ENCODE assay signal across 8 cellular contexts in the genomic region with DNA sequence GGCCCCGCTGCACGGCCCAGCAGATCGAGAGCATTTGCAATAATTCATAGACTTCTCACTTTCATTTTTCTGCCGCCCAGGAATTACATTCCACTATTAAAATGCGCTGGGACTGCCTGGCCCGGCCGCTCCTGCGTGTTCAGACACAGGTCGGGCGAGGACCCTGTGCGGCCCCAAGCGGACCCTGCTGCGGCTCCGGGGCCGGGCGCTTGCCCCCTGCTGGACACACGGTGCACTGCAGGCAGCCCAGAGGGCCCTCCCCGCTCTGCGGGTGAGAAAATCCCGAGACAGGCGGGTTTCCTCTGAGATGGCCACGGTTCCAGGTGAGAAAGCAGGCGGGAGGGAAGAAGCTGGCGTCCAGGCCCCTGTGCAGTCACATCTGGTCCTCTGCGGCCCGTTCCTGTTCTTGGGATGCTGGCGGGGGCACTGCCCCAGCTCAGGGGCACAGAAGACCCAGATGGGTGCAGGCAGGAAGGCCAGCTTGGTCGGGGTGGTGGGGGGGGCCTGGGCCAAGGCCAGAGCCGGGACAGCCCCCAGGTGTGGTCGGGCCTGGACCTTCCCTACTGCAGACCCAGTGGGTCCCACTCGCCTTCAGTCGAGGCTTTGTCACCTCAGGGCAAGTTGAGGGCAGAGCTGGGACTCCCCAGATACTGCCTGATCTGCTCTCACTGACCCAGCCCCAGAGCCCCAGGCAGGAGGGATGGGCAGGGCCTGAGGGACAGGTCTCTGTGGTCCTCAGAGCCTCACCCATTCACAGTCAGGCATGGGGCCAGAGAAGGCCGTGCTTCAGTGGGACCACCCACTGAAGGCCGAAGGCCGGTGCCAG.
DNase-seq lines count a peak whose midpoint lies in the region; ATAC-seq, FAIRE-seq and TF ChIP-seq lines count a peak whose summit lies in the region.
"Not testable (repeated sequence)": the region's sequence is repeated elsewhere in the genome, so short reads cannot be mapped to it uniquely, and the experiment has no call there.

No MANE protein-coding gene starts in this region.

- H3K36me3 ChIP-seq in GM06990 (ENCODE audit: control insufficient read depth, insufficient read depth, low read length); endodermal cell (ENCODE audit: control insufficient read depth, insufficient read depth, low read length); right lobe of liver; upper lobe of right lung: not testable (repeated sequence)

- H3K27ac Mint-ChIP-seq in activated T-helper 17 cell treated with anti-CD3 and anti-CD28 coated beads, Interleukin-2, amount 50 U/mL, for 72 hours; endodermal cell: not testable (repeated sequence)

- WGBS in endodermal cell (ENCODE audit: insufficient coverage in 1 of 2, insufficient read length in 1 of 2), 2 experiments: 39 to 58% methylated on average over 12 to 35 of the region's 35 CpGs
- 6% methylated on average over 18 of the region's 35 CpGs for WGBS in right lobe of liver (ENCODE audit: insufficient coverage, low coverage, low lambda C conversion rate, missing lambda C conversion rate)

- not testable (repeated sequence) for FAIRE-seq in HTR-8/SVneo (lab: Jason Lieb, UNC)

- ATAC-seq in activated T-helper 17 cell treated with anti-CD3 and anti-CD28 coated beads, Interleukin-2, amount 50 U/mL, for 72 hours (replicated peaks): peak; percentile 86
- ATAC-seq in right lobe of liver (peak; percentile 74 to 88 (median 87)), upper lobe of right lung (peak; percentile 86)

- not testable (repeated sequence) for TF ChIP-seq POLR2A in right lobe of liver (IDR thresholded peaks at IDR 0.05)

- peaks cover 12% of the 10 kb centered on the region for H3K27me3 Mint-ChIP-seq in activated T-helper 17 cell treated with anti-CD3 and anti-CD28 coated beads, Interleukin-2, amount 50 U/mL, for 72 hours
- not testable (repeated sequence) for H3K27me3 Mint-ChIP-seq in endodermal cell (ENCODE audit: insufficient read depth)

- TF ChIP-seq CTCF in GM06990 (IDR thresholded peaks at IDR 0.05; ENCODE audit: insufficient read depth, low read length, poor library complexity, severe bottlenecking): peak; percentile 82
- peak; percentile 96 for TF ChIP-seq CTCF in endodermal cell (conservative IDR thresholded peaks at IDR 0.05)
- peak; percentile 85 to 91 (median 89) for TF ChIP-seq CTCF in right lobe of liver (IDR thresholded peaks at IDR 0.05)
- TF ChIP-seq CTCF in upper lobe of right lung (IDR thresholded peaks at IDR 0.05): peak; percentile 98

- H3K4me3 ChIP-seq in GM06990 (replicated peaks; ENCODE audit: low read depth, low read length); endodermal cell (ENCODE audit: low read length); right lobe of liver: not testable (repeated sequence)
- peak overlapping the region; percentile 45 for H3K4me3 ChIP-seq in upper lobe of right lung

- not testable (repeated sequence) for H3K36me3 Mint-ChIP-seq in activated T-helper 17 cell treated with anti-CD3 and anti-CD28 coated beads, Interleukin-2, amount 50 U/mL, for 72 hours (ENCODE audit: low read depth); endodermal cell (ENCODE audit: low read depth)

- not testable (repeated sequence) for H3K9me3 Mint-ChIP-seq in activated T-helper 17 cell treated with anti-CD3 and anti-CD28 coated beads, Interleukin-2, amount 50 U/mL, for 72 hours; endodermal cell

- not testable (repeated sequence) for H3K4me1 ChIP-seq in endodermal cell (ENCODE audit: control insufficient read depth, insufficient read depth, low read length); right lobe of liver; upper lobe of right lung

- intact Hi-C loops in right lobe of liver (cut with DNase I); upper lobe of right lung (cut with DNase I): not testable (repeated sequence)

- H3K27ac ChIP-seq in endodermal cell (ENCODE audit: low read depth, low read length); right lobe of liver: not testable (repeated sequence)
- peak overlapping the region; percentile 36 for H3K27ac ChIP-seq in upper lobe of right lung

- not testable (repeated sequence) for H3K9me3 ChIP-seq in endodermal cell (ENCODE audit: control insufficient read depth, low read length); right lobe of liver; upper lobe of right lung

- DNase-seq in GM06990 (ENCODE audit: extremely low read depth, insufficient read length): not testable (repeated sequence)
- peak; percentile 54 for DNase-seq in HTR-8/SVneo (ENCODE audit: insufficient read length, low spot score)
- peak in 3 of 5 donors; percentile 32 to 50 (median 36) for DNase-seq in T-helper 1 cell
- peak; percentile 94 for DNase-seq in endodermal cell
- peak in 2 of 3 donors; percentile 44 to 62 for DNase-seq in right lobe of liver
- peak; percentile 66 for DNase-seq in stimulated activated CD4-positive, alpha-beta T cell treated with anti-CD3 and anti-CD28 coated beads, Interleukin-15, amount 100 ng/mL, for 24 hours
- peak; percentile 80 for DNase-seq in upper lobe of right lung

- H3K4me1 Mint-ChIP-seq in activated T-helper 17 cell treated with anti-CD3 and anti-CD28 coated beads, Interleukin-2, amount 50 U/mL, for 72 hours; endodermal cell: not testable (repeated sequence)

- H3K4me3 Mint-ChIP-seq in activated T-helper 17 cell treated with anti-CD3 and anti-CD28 coated beads, Interleukin-2, amount 50 U/mL, for 72 hours: peak overlapping the region; percentile 33
- H3K4me3 Mint-ChIP-seq in endodermal cell: not testable (repeated sequence)

- not testable (repeated sequence) for H3K27me3 ChIP-seq in GM06990 (replicated peaks; ENCODE audit: control insufficient read depth, insufficient read depth, low read length); endodermal cell (ENCODE audit: control insufficient read depth, insufficient read depth, low read length, poor library complexity, severe bottlenecking); right lobe of liver; upper lobe of right lung

- H3K9ac ChIP-seq in endodermal cell (ENCODE audit: extremely low read depth, low read length, poor library complexity, severe bottlenecking): not testable (repeated sequence)
